Comparison of ENCODE assay signal across 26 cellular contexts in the genomic region with DNA sequence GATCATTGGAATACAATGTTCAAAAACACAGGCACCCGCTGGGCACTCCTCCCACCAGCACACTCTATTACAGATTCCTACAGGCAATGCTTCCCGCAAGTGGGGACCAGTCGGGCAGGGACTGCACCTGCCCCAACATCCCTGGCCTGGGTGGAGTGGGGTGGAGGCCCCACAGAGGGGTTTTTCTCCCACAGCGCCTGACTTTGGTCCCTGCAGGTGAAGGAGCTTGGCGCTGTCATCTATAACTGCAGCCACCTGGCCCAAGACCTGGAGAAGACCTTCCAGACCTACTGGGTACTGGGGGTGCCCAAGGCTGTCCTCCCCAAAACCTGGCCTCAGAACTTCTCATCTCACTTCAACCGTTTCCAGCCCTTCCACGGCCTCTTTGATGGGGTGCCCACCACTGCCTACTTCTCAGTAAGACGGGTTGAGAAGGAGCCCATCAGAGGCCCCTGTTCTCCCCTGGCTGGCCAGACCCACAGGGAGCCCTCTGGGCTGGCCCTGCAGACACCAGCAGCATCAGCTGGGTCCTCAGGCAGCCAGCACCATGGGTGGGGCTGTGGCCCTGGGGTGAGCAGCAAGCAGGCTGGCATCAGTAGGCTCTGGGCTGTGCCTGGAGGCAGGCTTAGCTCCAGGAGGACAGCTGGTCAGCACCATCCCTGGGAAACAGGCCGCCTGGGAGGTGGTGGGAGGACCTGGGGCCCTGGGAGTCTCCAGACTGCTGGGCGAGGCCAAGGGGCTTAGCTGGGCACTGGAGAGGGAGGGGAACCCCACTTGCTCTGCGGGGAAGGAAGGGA. TPM values are rescaled to one million over a fixed set of nuclear protein-coding genes. Genes with fewer than 3 reads are reported as not detected.
DNase-seq lines count a peak whose midpoint lies in the region; ATAC-seq and TF ChIP-seq lines count a peak whose summit lies in the region.
"Had no signal": no experiment of that assay in that cellular context is flagged by ENCODE, and none has a peak within 500 bp of the region (broad histone marks: within the 10 kb centered on the region; RNA-seq: fewer than 3 reads in every experiment).

No MANE protein-coding gene starts in this region.

- no peak overlapping the region for H3K27ac ChIP-seq in BLaER1 treated with 17β-estradiol and CSF1 and Interleukin-3, amounts not matched to agents 10 nM and 100 nM
- H3K27ac ChIP-seq in osteoblast (ENCODE audit: low read depth, low read length) = no peak overlapping the region
- H3K27ac ChIP-seq: breast epithelium, psoas muscle, SJSA1, spleen, thyroid gland had no signal

- H3K4me3 ChIP-seq in BLaER1 treated with 17β-estradiol and CSF1 and Interleukin-3, amounts not matched to agents 10 nM and 100 nM = no peak overlapping the region
- H3K4me3 ChIP-seq in osteoblast (ENCODE audit: insufficient read depth, low read length) = no peak overlapping the region
- H3K4me3 ChIP-seq: breast epithelium, psoas muscle, SJSA1, spleen, thyroid gland had no signal

- H3K4me3 Mint-ChIP-seq in activated B cell treated with CpG ODN at 0.5 μM for 24 hours = no peak overlapping the region
- H3K4me3 Mint-ChIP-seq: dendritic cell treated with granulocyte-macrophage colony-stimulating factor and Interleukin-4, amounts not matched to agents 40 ng/mL and 50 ng/mL, for 4 days; GM23338; T-helper 17 cell had no signal

- peaks cover 0 to 28% (median 6%) of the 10 kb centered on the region in 11 experiments; a peak in 13 of 22 replicates for H3K27me3 ChIP-seq in BLaER1 treated with 17β-estradiol and CSF1 and Interleukin-3, amounts not matched to agents 10 nM and 100 nM
- H3K27me3 ChIP-seq in osteoblast (ENCODE audit: insufficient read depth, low read length) = peaks cover 32% of the 10 kb centered on the region
- H3K27me3 ChIP-seq: breast epithelium, SJSA1, thyroid gland had no signal

- TF ChIP-seq CTCF in GM20000 (IDR thresholded peaks at IDR 0.05; ENCODE audit: extremely low read depth, missing control alignments) = no peak
- TF ChIP-seq CTCF in activated B cell treated with CpG ODN at 0.5 μM for 24 hours (IDR thresholded peaks at IDR 0.05) = no peak
- TF ChIP-seq CTCF in osteoblast (IDR thresholded peaks at IDR 0.05; ENCODE audit: extremely low read depth, low read depth, low read length) = no peak

- POLR2A ChIA-PET in activated B cell treated with CpG ODN at 0.5 μM for 24 hours (lab: Charles Lee) = interaction anchor here (0.5 to 10.5 kb wide), 3 partner anchors 7 to 133 kb away, joined by 3 to 114 read pairs (median 10); partner anchors contain the start of gene PLD4

- H3K9me3 ChIP-seq in BLaER1 treated with 17β-estradiol and CSF1 and Interleukin-3, amounts not matched to agents 10 nM and 100 nM (replicated peaks in 1 of 11) = no peaks in the 10 kb centered on the region
- no peaks in the 10 kb centered on the region for H3K9me3 ChIP-seq in osteoblast (ENCODE audit: low read depth, low read length)
- H3K9me3 ChIP-seq: breast epithelium, psoas muscle, SJSA1, spleen, thyroid gland had no signal

- peaks cover 0 to 13% (median 0%) of the 10 kb centered on the region in 11 experiments; a peak in 5 of 22 replicates for H3K36me3 ChIP-seq in BLaER1 treated with 17β-estradiol and CSF1 and Interleukin-3, amounts not matched to agents 10 nM and 100 nM
- no peaks in the 10 kb centered on the region for H3K36me3 ChIP-seq in osteoblast (ENCODE audit: insufficient read depth, low read length)
- H3K36me3 ChIP-seq: breast epithelium, SJSA1, spleen, thyroid gland had no signal

- ATAC-seq in activated B cell treated with CpG ODN at 0.5 μM for 24 hours (ENCODE audit: low read depth) (no peak), HG02981 (IDR thresholded peaks at IDR 0.05; ENCODE audit: unreplicated experiment) (no peak)
- ATAC-seq: psoas muscle, T-helper 17 cell had no signal

- intact Hi-C loops in activated B cell treated with CpG ODN at 0.5 μM for 24 hours (cut with micrococcal nuclease) = no loop called here

- no peak overlapping the region for H2AFZ ChIP-seq in osteoblast (ENCODE audit: low read length)
- H2AFZ ChIP-seq: GM23338 had no signal

- peaks cover 33% of the 10 kb centered on the region for H3K36me3 Mint-ChIP-seq in activated B cell treated with CpG ODN at 0.5 μM for 24 hours (ENCODE audit: low read depth)

- peaks cover 22 to 76% (median 64%) of the 10 kb centered on the region in 10 experiments for H3K4me1 ChIP-seq in BLaER1 treated with 17β-estradiol and CSF1 and Interleukin-3, amounts not matched to agents 10 nM and 100 nM
- no peaks in the 10 kb centered on the region for H3K4me1 ChIP-seq in osteoblast (ENCODE audit: insufficient read depth, low read length)
- H3K4me1 ChIP-seq: breast epithelium, psoas muscle had no signal

- peak overlapping the region in 3 of 11 experiments; percentile 23 to 44 (median 43); a peak in 3 of 22 replicates for H3K9ac ChIP-seq in BLaER1 treated with 17β-estradiol and CSF1 and Interleukin-3, amounts not matched to agents 10 nM and 100 nM

- H3K9me3 Mint-ChIP-seq in activated B cell treated with CpG ODN at 0.5 μM for 24 hours = no peaks in the 10 kb centered on the region
- H3K9me3 Mint-ChIP-seq: dendritic cell treated with granulocyte-macrophage colony-stimulating factor and Interleukin-4, amounts not matched to agents 40 ng/mL and 50 ng/mL, for 4 days; GM23338 had no signal

- no peaks in the 10 kb centered on the region for H3K79me2 ChIP-seq in osteoblast (ENCODE audit: insufficient read depth, low read length)

- no peaks in the 10 kb centered on the region for H3K27me3 Mint-ChIP-seq in activated B cell treated with CpG ODN at 0.5 μM for 24 hours

- peak overlapping the region; percentile 7 for H3K27ac Mint-ChIP-seq in activated B cell treated with CpG ODN at 0.5 μM for 24 hours
- H3K27ac Mint-ChIP-seq: dendritic cell treated with granulocyte-macrophage colony-stimulating factor and Interleukin-4, amounts not matched to agents 40 ng/mL and 50 ng/mL, for 4 days; GM23338; T-helper 17 cell had no signal

- DNase-seq in GM20000 (ENCODE audit: low spot score) (peak; percentile 18), activated B cell treated with CpG ODN at 0.5 μM for 24 hours (peak; percentile 15), osteoblast (ENCODE audit: insufficient read length, low spot score, missing footprints) (peak; percentile 88), DMS53 treated with DMSO at 0.1 percent for 48 hours (lab: John Stamatoyannopoulos, UW; ENCODE audit: unreplicated experiment) (no peak), SKM-1 (lab: John Stamatoyannopoulos, UW; ENCODE audit: unreplicated experiment) (no peak), hippocampal formation (lab: John Stamatoyannopoulos, UW) (no peak)
- DNase-seq: AML-193; amniotic stem cell; DND-41; KBM-7; NCI-H1694; NCI-H2171; NCI-H524 treated with DMSO at 0.1 percent for 48 hours; psoas muscle; spleen; stimulated activated CD4-positive, alpha-beta T cell treated with anti-CD3 and anti-CD28 coated beads, Interleukin-4, amount 100 ng/mL, for 24 hours; stimulated activated naive CD4-positive, alpha-beta T cell treated with Interleukin-2 at 50 U/mL for 16 hours had no signal

- H4K20me1 ChIP-seq in BLaER1 treated with 17β-estradiol and CSF1 and Interleukin-3, amounts not matched to agents 10 nM and 100 nM = peaks cover 0 to 41% (median 0%) of the 10 kb centered on the region in 11 experiments; a peak in 5 of 22 replicates
- no peaks in the 10 kb centered on the region for H4K20me1 ChIP-seq in osteoblast (ENCODE audit: insufficient read depth, low read length)

- H3K4me2 ChIP-seq in BLaER1 treated with 17β-estradiol and CSF1 and Interleukin-3, amounts not matched to agents 10 nM and 100 nM = peak overlapping the region in 6 of 11 experiments; percentile 12 to 86 (median 84); a peak in 7 of 22 replicates
- H3K4me2 ChIP-seq in osteoblast (ENCODE audit: insufficient read depth, low read length) = no peak overlapping the region

- CTCF ChIA-PET in activated B cell treated with CpG ODN at 0.5 μM for 24 hours (lab: Charles Lee) = interaction anchor here (1.3 kb wide), 1 partner anchor 29 kb away, joined by 3 read pairs; no protein-coding TSS in a partner anchor

- peaks cover 36% of the 10 kb centered on the region for H3K4me1 Mint-ChIP-seq in activated B cell treated with CpG ODN at 0.5 μM for 24 hours

RNA-seq across cellular contexts. Expression of gene PLD4, which starts 6.0 kb away (rescaled TPM):
- total RNA-seq in activated B cell treated with CpG ODN at 0.5 μM for 24 hours (458 and 473 TPM in 2 replicates), osteoblast (not detected in 2 replicates)
- total RNA-seq: glomerular endothelial cell, GM23338, SJSA1 had no signal

RNA-seq across cellular contexts. Expression of gene AHNAK2, which starts 47.5 kb away (rescaled TPM):
- total RNA-seq in activated B cell treated with CpG ODN at 0.5 μM for 24 hours = not detected in 2 replicates
- 30.8 and 31.8 TPM in 2 replicates for total RNA-seq in osteoblast
- total RNA-seq: T-helper 17 cell had no signal

RNA-seq across cellular contexts. Expression of gene CLBA1, which starts 54.9 kb away (rescaled TPM):
- total RNA-seq in activated B cell treated with CpG ODN at 0.5 μM for 24 hours (2.7 and 3.9 TPM in 2 replicates), osteoblast (11.5 and 12.3 TPM in 2 replicates)

Comparison
In these comparisons a context has a peak if more than half of its experiments do, and no peak if none do; other contexts are left out.
1. DNase-seq: peak in GM20000 (single experiment), activated B cell treated with CpG ODN at 0.5 μM for 24 hours (single experiment) and osteoblast (single experiment); none in DMS53 treated with DMSO at 0.1 percent for 48 hours (single experiment), SKM-1 (single experiment) and hippocampal formation (0 of 2).
2. RNA of gene PLD4, which starts 6.0 kb away (total RNA-seq): 458 to 473 TPM in activated B cell treated with CpG ODN at 0.5 μM for 24 hours; not detected in osteoblast; every median in the first group is over 100 times any median in the second.
3. RNA of gene AHNAK2, which starts 47.5 kb away (total RNA-seq): 30.8 to 31.8 TPM in osteoblast; not detected in activated B cell treated with CpG ODN at 0.5 μM for 24 hours; every median in the first group is over 10 times any median in the second.